In genomic region chr6:33974471-33974870, GRCh38 we compare ENCODE assay signal across 1 cellular context.
TF ChIP-seq lines count a peak whose summit lies in the region.

No MANE protein-coding gene starts in this region.

TF ChIP-seq in GM23338, 12 proteins besides CTCF, POLR2A, EP300 and RAD21 (continued from another document):
- TF ChIP-seq, protein P1, sequence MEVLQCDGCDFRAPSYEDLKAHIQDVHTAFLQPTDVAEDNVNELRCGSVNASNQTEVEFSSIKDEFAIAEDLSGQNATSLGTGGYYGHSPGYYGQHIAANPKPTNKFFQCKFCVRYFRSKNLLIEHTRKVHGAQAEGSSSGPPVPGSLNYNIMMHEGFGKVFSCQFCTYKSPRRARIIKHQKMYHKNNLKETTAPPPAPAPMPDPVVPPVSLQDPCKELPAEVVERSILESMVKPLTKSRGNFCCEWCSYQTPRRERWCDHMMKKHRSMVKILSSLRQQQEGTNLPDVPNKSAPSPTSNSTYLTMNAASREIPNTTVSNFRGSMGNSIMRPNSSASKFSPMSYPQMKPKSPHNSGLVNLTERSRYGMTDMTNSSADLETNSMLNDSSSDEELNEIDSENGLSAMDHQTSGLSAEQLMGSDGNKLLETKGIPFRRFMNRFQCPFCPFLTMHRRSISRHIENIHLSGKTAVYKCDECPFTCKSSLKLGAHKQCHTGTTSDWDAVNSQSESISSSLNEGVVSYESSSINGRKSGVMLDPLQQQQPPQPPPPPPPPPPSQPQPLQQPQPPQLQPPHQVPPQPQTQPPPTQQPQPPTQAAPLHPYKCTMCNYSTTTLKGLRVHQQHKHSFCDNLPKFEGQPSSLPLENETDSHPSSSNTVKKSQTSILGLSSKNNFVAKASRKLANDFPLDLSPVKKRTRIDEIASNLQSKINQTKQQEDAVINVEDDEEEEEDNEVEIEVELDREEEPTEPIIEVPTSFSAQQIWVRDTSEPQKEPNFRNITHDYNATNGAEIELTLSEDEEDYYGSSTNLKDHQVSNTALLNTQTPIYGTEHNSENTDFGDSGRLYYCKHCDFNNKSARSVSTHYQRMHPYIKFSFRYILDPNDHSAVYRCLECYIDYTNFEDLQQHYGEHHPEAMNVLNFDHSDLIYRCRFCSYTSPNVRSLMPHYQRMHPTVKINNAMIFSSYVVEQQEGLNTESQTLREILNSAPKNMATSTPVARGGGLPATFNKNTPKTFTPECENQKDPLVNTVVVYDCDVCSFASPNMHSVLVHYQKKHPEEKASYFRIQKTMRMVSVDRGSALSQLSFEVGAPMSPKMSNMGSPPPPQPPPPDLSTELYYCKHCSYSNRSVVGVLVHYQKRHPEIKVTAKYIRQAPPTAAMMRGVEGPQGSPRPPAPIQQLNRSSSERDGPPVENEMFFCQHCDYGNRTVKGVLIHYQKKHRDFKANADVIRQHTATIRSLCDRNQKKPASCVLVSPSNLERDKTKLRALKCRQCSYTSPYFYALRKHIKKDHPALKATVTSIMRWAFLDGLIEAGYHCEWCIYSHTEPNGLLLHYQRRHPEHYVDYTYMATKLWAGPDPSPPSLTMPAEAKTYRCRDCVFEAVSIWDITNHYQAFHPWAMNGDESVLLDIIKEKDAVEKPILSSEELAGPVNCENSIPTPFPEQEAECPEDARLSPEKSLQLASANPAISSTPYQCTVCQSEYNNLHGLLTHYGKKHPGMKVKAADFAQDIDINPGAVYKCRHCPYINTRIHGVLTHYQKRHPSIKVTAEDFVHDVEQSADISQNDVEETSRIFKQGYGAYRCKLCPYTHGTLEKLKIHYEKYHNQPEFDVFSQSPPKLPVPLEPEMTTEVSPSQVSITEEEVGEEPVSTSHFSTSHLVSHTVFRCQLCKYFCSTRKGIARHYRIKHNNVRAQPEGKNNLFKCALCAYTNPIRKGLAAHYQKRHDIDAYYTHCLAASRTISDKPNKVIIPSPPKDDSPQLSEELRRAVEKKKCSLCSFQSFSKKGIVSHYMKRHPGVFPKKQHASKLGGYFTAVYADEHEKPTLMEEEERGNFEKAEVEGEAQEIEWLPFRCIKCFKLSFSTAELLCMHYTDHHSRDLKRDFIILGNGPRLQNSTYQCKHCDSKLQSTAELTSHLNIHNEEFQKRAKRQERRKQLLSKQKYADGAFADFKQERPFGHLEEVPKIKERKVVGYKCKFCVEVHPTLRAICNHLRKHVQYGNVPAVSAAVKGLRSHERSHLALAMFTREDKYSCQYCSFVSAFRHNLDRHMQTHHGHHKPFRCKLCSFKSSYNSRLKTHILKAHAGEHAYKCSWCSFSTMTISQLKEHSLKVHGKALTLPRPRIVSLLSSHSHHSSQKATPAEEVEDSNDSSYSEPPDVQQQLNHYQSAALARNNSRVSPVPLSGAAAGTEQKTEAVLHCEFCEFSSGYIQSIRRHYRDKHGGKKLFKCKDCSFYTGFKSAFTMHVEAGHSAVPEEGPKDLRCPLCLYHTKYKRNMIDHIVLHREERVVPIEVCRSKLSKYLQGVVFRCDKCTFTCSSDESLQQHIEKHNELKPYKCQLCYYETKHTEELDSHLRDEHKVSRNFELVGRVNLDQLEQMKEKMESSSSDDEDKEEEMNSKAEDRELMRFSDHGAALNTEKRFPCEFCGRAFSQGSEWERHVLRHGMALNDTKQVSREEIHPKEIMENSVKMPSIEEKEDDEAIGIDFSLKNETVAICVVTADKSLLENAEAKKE (CRISPR knock-in tag; IDR thresholded peaks at IDR 0.05), result no peak
- no peak for TF ChIP-seq EZH2 (IDR thresholded peaks at IDR 0.05; ENCODE audit: low read depth, unreplicated experiment)
- TF ChIP-seq REST (IDR thresholded peaks at IDR 0.05; ENCODE audit: unreplicated experiment), result no peak
- TF ChIP-seq POLR2AphosphoS5 (IDR thresholded peaks at IDR 0.05; ENCODE audit: low read depth), result no peak
- no peak for TF ChIP-seq JUNB (IDR thresholded peaks at IDR 0.05; ENCODE audit: unreplicated experiment)
- TF ChIP-seq STAT1 (IDR thresholded peaks at IDR 0.05; ENCODE audit: unreplicated experiment), result no peak
- no peak for TF ChIP-seq ZNF114 (CRISPR knock-in tag; IDR thresholded peaks at IDR 0.05)
- TF ChIP-seq NANOG (IDR thresholded peaks at IDR 0.05; ENCODE audit: borderline replicate concordance), result no peak
- TF ChIP-seq ZNF331 (CRISPR knock-in tag; IDR thresholded peaks at IDR 0.05; ENCODE audit: low read depth), result no peak
- no peak for TF ChIP-seq ETS1 (IDR thresholded peaks at IDR 0.05)
